8 cellular contexts compared by ENCODE assay signal in genomic region chr1:225809842-225810578, GRCh38. TPM values are rescaled to one million over a fixed set of nuclear protein-coding genes. Genes with fewer than 3 reads are reported as not detected.
DNase-seq lines count a peak whose midpoint lies in the region; ATAC-seq and TF ChIP-seq lines count a peak whose summit lies in the region.

EPHX1 (plus strand) TSS chr1:225810124; CDS start chr1:225828730, 18,606 bp downstream.

- H3K9me3 Mint-ChIP-seq in activated CD4-positive, alpha-beta T cell treated with anti-CD3 and anti-CD28 coated beads, Interleukin-2, amount 10 ng/mL, durations not matched to agents 24 days and 14 days = no peaks in the 10 kb centered on the region
- no peaks in the 10 kb centered on the region for H3K9me3 Mint-ChIP-seq in dendritic cell treated with granulocyte-macrophage colony-stimulating factor and Interleukin-4, amounts not matched to agents 40 ng/mL and 50 ng/mL, for 4 days

- peak within 1 kb of the TSS; percentile 75 to 93 for H3K27ac ChIP-seq in liver (ENCODE audit: low read depth in 1 of 2, low read length in 2 of 2)

- peak within 1 kb of the TSS; percentile 67 for H3K27ac Mint-ChIP-seq in activated CD4-positive, alpha-beta T cell treated with anti-CD3 and anti-CD28 coated beads, Interleukin-2, amount 10 ng/mL, durations not matched to agents 24 days and 14 days
- peak within 1 kb of the TSS; percentile 82 for H3K27ac Mint-ChIP-seq in dendritic cell treated with granulocyte-macrophage colony-stimulating factor and Interleukin-4, amounts not matched to agents 40 ng/mL and 50 ng/mL, for 4 days

- TF ChIP-seq CTCF in AG10803 (conservative IDR thresholded peaks at IDR 0.05; ENCODE audit: low read length) = peak; percentile 35
- peak; percentile 21 for TF ChIP-seq CTCF in liver (IDR thresholded peaks at IDR 0.05; ENCODE audit: low read depth, low read length, missing input control)

- peaks cover 8% of the 10 kb centered on the region for H3K4me1 Mint-ChIP-seq in activated CD4-positive, alpha-beta T cell treated with anti-CD3 and anti-CD28 coated beads, Interleukin-2, amount 10 ng/mL, durations not matched to agents 24 days and 14 days
- H3K4me1 Mint-ChIP-seq in dendritic cell treated with granulocyte-macrophage colony-stimulating factor and Interleukin-4, amounts not matched to agents 40 ng/mL and 50 ng/mL, for 4 days (ENCODE audit: low read depth) = peaks cover 60% of the 10 kb centered on the region

- peak within 1 kb of the TSS; percentile 74 for H3K4me3 ChIP-seq in AG10803 (ENCODE audit: low read length)
- peak within 1 kb of the TSS; percentile 63 to 95 (median 75) for H3K4me3 ChIP-seq in liver (ENCODE audit: low read depth in 1 of 3, low read length in 3 of 3)

- intact Hi-C loops in activated CD4-positive, alpha-beta T cell treated with anti-CD3 and anti-CD28 coated beads, Interleukin-2, amount 10 ng/mL, durations not matched to agents 24 days and 14 days (cut with micrococcal nuclease) = loop anchor here (2.0 to 5.0 kb wide), 3 partner anchors 33 to 72 kb away; partner anchors contain the start of genes SRP9 and TMEM63A
- intact Hi-C loops in dendritic cell treated with granulocyte-macrophage colony-stimulating factor and Interleukin-4, amounts not matched to agents 40 ng/mL and 50 ng/mL, for 4 days (cut with micrococcal nuclease) = loop anchor here (5.0 kb wide), 1 partner anchor 33 kb away; the partner anchor contains the start of gene SRP9

- H3K27me3 Mint-ChIP-seq in activated CD4-positive, alpha-beta T cell treated with anti-CD3 and anti-CD28 coated beads, Interleukin-2, amount 10 ng/mL, durations not matched to agents 24 days and 14 days = peaks cover 22% of the 10 kb centered on the region
- peaks cover 15% of the 10 kb centered on the region for H3K27me3 Mint-ChIP-seq in dendritic cell treated with granulocyte-macrophage colony-stimulating factor and Interleukin-4, amounts not matched to agents 40 ng/mL and 50 ng/mL, for 4 days

- H3K4me3 Mint-ChIP-seq in activated CD4-positive, alpha-beta T cell treated with anti-CD3 and anti-CD28 coated beads, Interleukin-2, amount 10 ng/mL, durations not matched to agents 24 days and 14 days = peak within 1 kb of the TSS; percentile 90
- H3K4me3 Mint-ChIP-seq in dendritic cell treated with granulocyte-macrophage colony-stimulating factor and Interleukin-4, amounts not matched to agents 40 ng/mL and 50 ng/mL, for 4 days = peak within 1 kb of the TSS; percentile 90

- H3K4me1 ChIP-seq in liver (ENCODE audit: control insufficient read depth in 4 of 4, insufficient read depth in 4 of 4, low read length in 3 of 4) = peaks cover 19 to 40% (median 34%) of the 10 kb centered on the region in 4 donors

- H3K36me3 Mint-ChIP-seq in activated CD4-positive, alpha-beta T cell treated with anti-CD3 and anti-CD28 coated beads, Interleukin-2, amount 10 ng/mL, durations not matched to agents 24 days and 14 days (ENCODE audit: low read depth) = no peaks in the 10 kb centered on the region
- peaks cover 10% of the 10 kb centered on the region for H3K36me3 Mint-ChIP-seq in dendritic cell treated with granulocyte-macrophage colony-stimulating factor and Interleukin-4, amounts not matched to agents 40 ng/mL and 50 ng/mL, for 4 days (ENCODE audit: low read depth)

- peak; percentile 53 to 57 for TF ChIP-seq RAD21 in liver (IDR thresholded peaks at IDR 0.05)

- H3K9ac ChIP-seq in liver (ENCODE audit: low read depth in 1 of 2, low read length in 2 of 2) = peak within 1 kb of the TSS; percentile 45 to 72

- H3K36me3 ChIP-seq in liver (ENCODE audit: control insufficient read depth in 4 of 4, insufficient read depth in 3 of 4, low read depth in 1 of 4, low read length in 3 of 4) = no peaks in the 10 kb centered on the region

- ATAC-seq in GM18907 (IDR thresholded peaks at IDR 0.05; ENCODE audit: unreplicated experiment) (peak; percentile 96), HG03139 (IDR thresholded peaks at IDR 0.05; ENCODE audit: unreplicated experiment) (peak; percentile 97)

- 1% methylated on average over 80 of the region's 80 CpGs for WGBS in liver

- H3K27me3 ChIP-seq in liver (ENCODE audit: control insufficient read depth in 4 of 4, insufficient read depth in 4 of 4, low read length in 3 of 4) = no peaks in the 10 kb centered on the region

- H3K9me3 ChIP-seq in liver (ENCODE audit: control insufficient read depth in 4 of 4, low read length in 3 of 4) = no peaks in the 10 kb centered on the region

- DNase-seq in AG10803 (ENCODE audit: low read depth) (peak; percentile 80), NCI-H345 (lab: John Stamatoyannopoulos, UW) (peak; percentile 88)
- DNase-seq in activated CD4-positive, alpha-beta T cell treated with anti-CD3 and anti-CD28 coated beads, Interleukin-2, amount 10 ng/mL, durations not matched to agents 24 days and 14 days = peak; percentile 94
- peak; percentile 70 for DNase-seq in stimulated activated CD4-positive, alpha-beta T cell treated with anti-CD3 and anti-CD28 coated beads, Interleukin-4, amount 100 ng/mL, for 1 hour

TF ChIP-seq in liver, 16 proteins besides CTCF, POLR2A, EP300 and RAD21:
- TF ChIP-seq RXRA (IDR thresholded peaks at IDR 0.05) (peak; percentile 11 to 39), YY1 (IDR thresholded peaks at IDR 0.05) (peak; percentile 92), ZBTB33 (IDR thresholded peaks at IDR 0.05) (no peak), FOXA2 (IDR thresholded peaks at IDR 0.05) (no peak), HNF4A (conservative IDR thresholded peaks at IDR 0.05) (peak in 1 of 2 donors; percentile 30), FOXA1 (IDR thresholded peaks at IDR 0.05) (peak; percentile 10), EGR1 (IDR thresholded peaks at IDR 0.05; ENCODE audit: low read depth in 2 of 2) (no peak), TAF1 (conservative IDR thresholded peaks at IDR 0.05) (peak; percentile 28), HNF4G (IDR thresholded peaks at IDR 0.05) (no peak), JUND (IDR thresholded peaks at IDR 0.05) (no peak), NR2F2 (IDR thresholded peaks at IDR 0.05) (no peak), SP1 (IDR thresholded peaks at IDR 0.05) (peak; percentile 43), GABPA (IDR thresholded peaks at IDR 0.05 in 1 of 2, conservative IDR thresholded peaks at IDR 0.05 in 1 of 2) (no peak), MAX (IDR thresholded peaks at IDR 0.05) (peak; percentile 36), ATF3 (IDR thresholded peaks at IDR 0.05) (no peak), REST (IDR thresholded peaks at IDR 0.05) (peak; percentile 77)

RNA-seq across cellular contexts. Expression of gene EPHX1, which starts in this region (rescaled TPM):
- total RNA-seq in activated CD4-positive, alpha-beta T cell treated with anti-CD3 and anti-CD28 coated beads, Interleukin-2, amount 10 ng/mL, durations not matched to agents 24 days and 14 days = 1.6 and 1.8 TPM in 2 replicates
- total RNA-seq in liver = 100 to 1,000 TPM in 1 of 2 donors, 10 to 100 TPM in 1; 93.8 to 230 TPM
- polyA plus RNA-seq in liver = 1,000 to 10,000 TPM in 1 of 2 donors, 100 to 1,000 TPM in 1; 178 to 1,448 TPM

Comparison
In these comparisons a context has a peak if more than half of its experiments do, and no peak if none do; other contexts are left out.
1. Peak in every context shown above with its lines: DNase-seq, ATAC-seq, H3K4me3 ChIP-seq and H3K27ac ChIP-seq.
2. RNA of gene EPHX1 (total RNA-seq): 93.8 to 230 TPM in liver; 1.6 to 1.8 TPM in activated CD4-positive, alpha-beta T cell treated with anti-CD3 and anti-CD28 coated beads, Interleukin-2, amount 10 ng/mL, durations not matched to agents 24 days and 14 days; every median in the first group is over 10 times any median in the second.